ENCODE assay signal across 22 cellular contexts in the genomic region with DNA sequence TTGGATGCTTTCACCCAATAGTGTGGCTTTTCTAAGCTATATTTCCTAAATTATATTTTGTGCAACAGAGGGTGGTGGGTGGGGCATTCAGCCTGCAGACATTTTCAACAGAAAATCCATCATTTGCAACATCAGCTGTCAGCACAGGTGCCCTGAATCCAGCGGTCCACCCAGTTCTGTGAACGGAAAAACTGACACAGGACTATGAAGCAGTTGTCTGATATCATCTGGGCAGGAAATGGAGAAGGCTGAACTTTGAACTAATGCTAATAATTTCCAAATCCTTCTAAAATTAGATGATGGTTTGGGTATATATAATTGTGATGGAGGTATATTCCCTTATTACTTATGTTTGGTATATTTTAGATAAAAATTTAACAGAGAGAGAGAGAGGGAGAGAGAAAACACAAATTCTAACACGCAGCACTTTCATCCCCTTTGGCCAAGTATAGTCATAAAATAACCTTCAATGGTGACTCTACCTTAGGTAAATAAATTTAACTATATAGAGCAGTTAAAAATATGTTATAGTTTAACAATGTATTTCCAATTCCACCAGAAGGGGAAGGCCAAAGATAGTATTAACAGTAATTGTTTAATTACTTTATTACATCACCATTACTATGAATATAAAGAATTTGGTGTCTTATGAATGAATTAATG. TPM values are rescaled to one million over a fixed set of nuclear protein-coding genes. Genes with fewer than 3 reads are reported as not detected.
A peak's percentile ranks its signal among the peaks of the same experiment; 100 is the strongest.
DNase-seq lines count a peak whose midpoint lies in the region; ATAC-seq, FAIRE-seq and TF ChIP-seq lines count a peak whose summit lies in the region.
"Had no signal": no experiment of that assay in that cellular context is flagged by ENCODE, and none has a peak within 500 bp of the region (broad histone marks: within the 10 kb centered on the region; RNA-seq: fewer than 3 reads in every experiment).

No MANE protein-coding gene starts in this region.

- no peaks in the 10 kb centered on the region for H3K4me1 ChIP-seq in liver (ENCODE audit: control insufficient read depth in 4 of 4, insufficient read depth in 4 of 4, low read length in 3 of 4)
- no peaks in the 10 kb centered on the region for H3K4me1 ChIP-seq in right lobe of liver
- H3K4me1 ChIP-seq in gastroesophageal sphincter = no peaks in the 10 kb centered on the region

- H3K27me3 ChIP-seq in liver (ENCODE audit: control insufficient read depth in 4 of 4, insufficient read depth in 4 of 4, low read length in 3 of 4) (no peaks in the 10 kb centered on the region), right lobe of liver (no peaks in the 10 kb centered on the region), gastroesophageal sphincter (no peaks in the 10 kb centered on the region)

- TF ChIP-seq POLR2A in right lobe of liver (IDR thresholded peaks at IDR 0.05) (no peak), gastroesophageal sphincter (IDR thresholded peaks at IDR 0.05) (no peak)

- peaks cover 0 to 3% (median 0%) of the 10 kb centered on the region in 4 donors for H3K9me3 ChIP-seq in liver (ENCODE audit: control insufficient read depth in 4 of 4, low read length in 3 of 4)
- H3K9me3 ChIP-seq in right lobe of liver = no peaks in the 10 kb centered on the region
- H3K9me3 ChIP-seq in gastroesophageal sphincter = no peaks in the 10 kb centered on the region

- H3K9ac ChIP-seq in liver (ENCODE audit: low read depth in 1 of 2, low read length in 2 of 2) = no peak overlapping the region

- TF ChIP-seq RAD21 in liver (IDR thresholded peaks at IDR 0.05) = no peak

- intact Hi-C loops in right lobe of liver (cut with DNase I) = no loop called here

- DNase-seq in right lobe of liver (no peak), choroid plexus epithelial cell (ENCODE audit: low read depth) (peak; percentile 4), left lobe of liver (ENCODE audit: low spot score) (no peak)
- DNase-seq: Calu3; CD4-positive, alpha-beta T cell; GF-D8; HCEC 1CT; KG1; MV-4-11; NCI-H187 treated with DMSO at 0.1 percent for 48 hours; NCI-H226; NCI-H524; PC-9 had no signal

- TF ChIP-seq CTCF in liver (IDR thresholded peaks at IDR 0.05; ENCODE audit: low read depth, low read length, missing input control) = no peak
- TF ChIP-seq CTCF in right lobe of liver (IDR thresholded peaks at IDR 0.05) = no peak
- no peak for TF ChIP-seq CTCF in choroid plexus epithelial cell (conservative IDR thresholded peaks at IDR 0.05; ENCODE audit: low read depth, low read length)
- no peak for TF ChIP-seq CTCF in gastroesophageal sphincter (IDR thresholded peaks at IDR 0.05)

- no peak for ATAC-seq in right lobe of liver
- no peak for ATAC-seq in gastroesophageal sphincter
- no peak for ATAC-seq in HG03469 (IDR thresholded peaks at IDR 0.05; ENCODE audit: unreplicated experiment)
- no peak for ATAC-seq in HG03432 (IDR thresholded peaks at IDR 0.05; ENCODE audit: unreplicated experiment)
- ATAC-seq in left lobe of liver = no peak
- ATAC-seq: GM23338, HepG2 had no signal

- no peaks in the 10 kb centered on the region for H3K36me3 ChIP-seq in liver (ENCODE audit: control insufficient read depth in 4 of 4, insufficient read depth in 3 of 4, low read depth in 1 of 4, low read length in 3 of 4)
- H3K36me3 ChIP-seq in right lobe of liver = no peaks in the 10 kb centered on the region
- H3K36me3 ChIP-seq in gastroesophageal sphincter = no peaks in the 10 kb centered on the region

- peak; percentile 17 for FAIRE-seq in islet of Langerhans (lab: Jason Lieb, UNC)
- FAIRE-seq: A204.1, GM19239, HepG2 had no signal

- 67% methylated on average over 3 of the region's 3 CpGs for WGBS in liver
- WGBS in right lobe of liver (ENCODE audit: insufficient coverage, low coverage, low lambda C conversion rate, missing lambda C conversion rate) = 69% methylated on average over 3 of the region's 3 CpGs
- 30 to 38% methylated on average over 3 of the region's 3 CpGs for WGBS in gastroesophageal sphincter (ENCODE audit: low coverage in 1 of 2), 2 donors

- TF ChIP-seq EP300 in gastroesophageal sphincter (IDR thresholded peaks at IDR 0.05) = no peak

- no peak overlapping the region for H3K4me3 ChIP-seq in liver (ENCODE audit: low read depth in 1 of 3, low read length in 3 of 3)
- H3K4me3 ChIP-seq in right lobe of liver = no peak overlapping the region
- no peak overlapping the region for H3K4me3 ChIP-seq in choroid plexus epithelial cell (ENCODE audit: low read depth, low read length)
- H3K4me3 ChIP-seq in gastroesophageal sphincter = no peak overlapping the region
- H3K4me3 ChIP-seq: GM23338, PC-9 had no signal

- H3K27ac ChIP-seq in liver (ENCODE audit: low read depth in 1 of 2, low read length in 2 of 2) = no peak overlapping the region
- no peak overlapping the region for H3K27ac ChIP-seq in right lobe of liver
- H3K27ac ChIP-seq in gastroesophageal sphincter = no peak overlapping the region
- H3K27ac ChIP-seq: PC-9 had no signal

TF ChIP-seq in liver, 16 proteins besides CTCF, POLR2A, EP300 and RAD21:
- no peak for TF ChIP-seq FOXA2 (IDR thresholded peaks at IDR 0.05)
- TF ChIP-seq NR2F2 (IDR thresholded peaks at IDR 0.05) = peak; percentile 20

RNA-seq across cellular contexts. Expression of a gene that starts 58.3 kb away (rescaled TPM):
- total RNA-seq in liver (10 to 100 TPM in 1 of 2 donors, 1 to 10 TPM in 1; 9.0 to 64.9 TPM), right lobe of liver (10 to 100 TPM; 12.7 to 35.9 (median 16.9) TPM), gastroesophageal sphincter (10 to 100 TPM; 12.5 to 40.3 (median 26.8) TPM), left lobe of liver (14.6 TPM)
- polyA plus RNA-seq in liver = 1 to 10 TPM; 6.3 to 7.8 TPM
- total RNA-seq: CD4-positive, alpha-beta T cell had no signal
